ENCODE assay signal across 8 cellular contexts in the genomic region with DNA sequence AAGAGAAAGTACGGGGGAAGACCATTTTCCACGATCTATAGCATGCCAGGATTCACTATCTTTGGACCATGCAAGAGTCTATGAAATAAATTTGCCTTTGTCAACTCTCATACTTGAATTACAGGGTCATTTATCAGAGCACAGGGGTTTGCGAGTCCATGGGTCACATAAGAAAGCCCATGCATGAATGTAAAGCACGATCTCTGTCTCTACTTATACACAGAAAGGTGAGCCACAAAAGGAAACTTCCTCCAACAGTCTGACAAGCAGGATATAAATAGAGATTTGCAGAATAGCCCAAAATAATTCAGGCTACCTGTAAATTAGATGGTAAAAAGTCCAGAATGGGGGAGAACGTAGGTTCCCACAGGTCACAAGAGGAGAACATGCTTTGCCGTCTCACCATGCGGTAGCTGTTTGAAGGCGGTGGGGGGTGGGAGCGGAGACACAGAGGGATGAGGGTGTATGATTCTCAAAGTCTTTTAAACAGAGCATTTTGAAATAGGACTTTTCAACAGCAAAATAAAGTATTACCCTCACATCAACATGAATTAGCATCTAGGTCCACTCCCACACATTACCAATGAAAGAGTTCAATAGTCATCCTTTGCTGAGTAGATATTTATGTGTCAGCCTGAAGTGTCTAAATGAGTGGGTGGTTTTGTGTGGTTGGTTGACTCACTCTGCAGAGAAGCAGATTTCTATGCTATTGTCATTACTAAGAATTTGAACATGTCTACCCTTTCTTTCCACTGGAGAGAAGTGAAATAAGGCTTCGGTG.
DNase-seq lines count a peak whose midpoint lies in the region; ATAC-seq and TF ChIP-seq lines count a peak whose summit lies in the region.

No MANE protein-coding gene starts in this region.

- H3K9ac ChIP-seq in mammary epithelial cell (ENCODE audit: insufficient read depth, low read length): no peak overlapping the region

- no peak overlapping the region for H3K4me3 ChIP-seq in mammary epithelial cell (replicated peaks in 1 of 3; ENCODE audit: insufficient read depth in 1 of 3, low read depth in 2 of 3, low read length in 3 of 3)
- H3K4me3 ChIP-seq in SJCRH30: no peak overlapping the region
- H3K4me3 ChIP-seq in uterus: no peak overlapping the region

- H3K4me2 ChIP-seq in mammary epithelial cell (ENCODE audit: insufficient read depth, low read depth, low read length): no peak overlapping the region

- H3K27ac ChIP-seq in mammary epithelial cell (ENCODE audit: insufficient read depth, low read depth, low read length) (no peak overlapping the region), SJCRH30 (no peak overlapping the region), uterus (no peak overlapping the region)

- ATAC-seq in GM19438 (IDR thresholded peaks at IDR 0.05; ENCODE audit: low read depth, unreplicated experiment): peak; percentile 39
- ATAC-seq in HG03439 (IDR thresholded peaks at IDR 0.05; ENCODE audit: unreplicated experiment): peak; percentile 70

- H3K27me3 ChIP-seq in mammary epithelial cell (ENCODE audit: insufficient read depth, low read length): no peaks in the 10 kb centered on the region
- no peaks in the 10 kb centered on the region for H3K27me3 ChIP-seq in SJCRH30
- no peaks in the 10 kb centered on the region for H3K27me3 ChIP-seq in uterus

- no peaks in the 10 kb centered on the region for H4K20me1 ChIP-seq in mammary epithelial cell (ENCODE audit: insufficient read depth, low read length)

- DNase-seq in CD1c-positive myeloid dendritic cell (ENCODE audit: extremely low spot score) (peak; percentile 83), mammary epithelial cell (peak; percentile 7), SJCRH30 (no peak), occipital lobe (lab: John Stamatoyannopoulos, UW) (no peak), uterus (no peak), HK-2 (ENCODE audit: unreplicated experiment) (no peak)

- H3K9me3 ChIP-seq in mammary epithelial cell (replicated peaks; ENCODE audit: insufficient read depth, low read length): no peaks in the 10 kb centered on the region
- no peaks in the 10 kb centered on the region for H3K9me3 ChIP-seq in SJCRH30 (replicated peaks)
- no peaks in the 10 kb centered on the region for H3K9me3 ChIP-seq in uterus

- 82% methylated on average over 6 of the region's 10 CpGs for WGBS in mammary epithelial cell (ENCODE audit: low coverage, missing lambda C conversion rate)

- in situ Hi-C loops in mammary epithelial cell (cut with MboI; ENCODE audit: low sequenced_read_pairs in 2 of 2): no loop called here

- TF ChIP-seq POLR2A in uterus (IDR thresholded peaks at IDR 0.05): no peak

- H2AFZ ChIP-seq in mammary epithelial cell (ENCODE audit: low read depth, low read length): no peak overlapping the region

- CTCF ChIA-PET in mammary epithelial cell (lab: Charles Lee; ENCODE audit: low non-redundant PET): no interaction called here

- dilution Hi-C loops in mammary epithelial cell (cut with HindIII; ENCODE audit: low sequenced_read_pairs): no loop called here

- TF ChIP-seq CTCF in mammary epithelial cell (conservative IDR thresholded peaks at IDR 0.05 in 1 of 2, IDR thresholded peaks at IDR 0.05 in 1 of 2; ENCODE audit: extremely low read depth in 1 of 2, insufficient read depth in 1 of 2, low read depth in 1 of 2, low read length in 2 of 2) (no peak), uterus (IDR thresholded peaks at IDR 0.05) (no peak)

- no peaks in the 10 kb centered on the region for H3K36me3 ChIP-seq in mammary epithelial cell (ENCODE audit: insufficient read depth, low read length)
- 0 out of 2 replicates have a peak, but pooled peaks cover 3% of the 10 kb centered on the region for H3K36me3 ChIP-seq in SJCRH30
- H3K36me3 ChIP-seq in uterus: no peaks in the 10 kb centered on the region

- intact Hi-C loops in mammary epithelial cell (cut with micrococcal nuclease) (no loop called here), uterus (cut with DNase I; ENCODE audit: low total_unique reads) (no loop called here)

- no TSS peak for BruUV-seq in mammary epithelial cell (replicated peaks; lab: Mats Ljungman, UMichigan)

- no peaks in the 10 kb centered on the region for H3K4me1 ChIP-seq in mammary epithelial cell (ENCODE audit: insufficient read depth, low read length)
- no peaks in the 10 kb centered on the region for H3K4me1 ChIP-seq in SJCRH30
- no peaks in the 10 kb centered on the region for H3K4me1 ChIP-seq in uterus

- H3K79me2 ChIP-seq in mammary epithelial cell (ENCODE audit: insufficient read depth, low read length): no peaks in the 10 kb centered on the region

Comparison
In these comparisons a context has a peak if more than half of its experiments do, and no peak if none do; other contexts are left out.
1. DNase-seq: peak in CD1c-positive myeloid dendritic cell (single experiment) and mammary epithelial cell (single experiment); none in SJCRH30 (0 of 2), occipital lobe (single experiment), uterus (0 of 2) and HK-2 (single experiment).